Comparison of ENCODE assay signal across 8 cellular contexts in genomic region chr6:35139924-35140524, GRCh38. TPM values are rescaled to one million over a fixed set of nuclear protein-coding genes. Genes with fewer than 3 reads are reported as not detected.
DNase-seq lines count a peak whose midpoint lies in the region; ATAC-seq and TF ChIP-seq lines count a peak whose summit lies in the region.

No MANE protein-coding gene starts in this region.

- H3K27me3 Mint-ChIP-seq in H9 (ENCODE audit: low read depth) = no peaks in the 10 kb centered on the region
- H3K27me3 Mint-ChIP-seq in endothelial cell (ENCODE audit: unreplicated experiment) = no peaks in the 10 kb centered on the region

- no peaks in the 10 kb centered on the region for H3K79me2 ChIP-seq in H9 (ENCODE audit: insufficient read depth, low read length)

- H3K9ac ChIP-seq in BLaER1 = no peak overlapping the region
- H3K9ac ChIP-seq in H9 (ENCODE audit: extremely low read depth, insufficient read length, low read length) = no peak overlapping the region

- 0 out of 2 replicates have a peak overlapping the region, but pooled peaks have one; percentile 52 for H3K4me3 ChIP-seq in BLaER1
- H3K4me3 ChIP-seq in thyroid gland (replicated peaks in 1 of 3) = no peak overlapping the region

- peak overlapping the region; percentile 85 for H3K4me2 ChIP-seq in BLaER1
- no peak overlapping the region for H3K4me2 ChIP-seq in H9 (ENCODE audit: insufficient read depth, insufficient read length, low read length)

- no peak for ATAC-seq in HG02571 (IDR thresholded peaks at IDR 0.05; ENCODE audit: unreplicated experiment)

- no peaks in the 10 kb centered on the region for H3K23me2 ChIP-seq in H9 (ENCODE audit: insufficient read length, low read depth, low read length, poor library complexity, severe bottlenecking)

- H3K36me3 ChIP-seq in BLaER1 (no peaks in the 10 kb centered on the region), thyroid gland (no peaks in the 10 kb centered on the region)

- no peak overlapping the region for H2AFZ ChIP-seq in H9 (ENCODE audit: low read length)

- WGBS in H9 (ENCODE audit: extremely low coverage, insufficient read length, low lambda C conversion rate) = no CpG with 5 or more reads among the region's 13 CpGs
- WGBS in thyroid gland, 2 donors = 22 to 30% methylated on average over 13 of the region's 13 CpGs

- H2BK12ac ChIP-seq in H9 (ENCODE audit: insufficient read length, low read depth, low read length) = no peak overlapping the region

- no peaks in the 10 kb centered on the region for H3K79me1 ChIP-seq in H9 (ENCODE audit: insufficient read depth, low read depth, low read length, poor library complexity, severe bottlenecking)

- no peak overlapping the region for H2BK20ac ChIP-seq in H9 (ENCODE audit: low read depth, low read length, poor library complexity, severe bottlenecking)

- H3K27ac ChIP-seq in BLaER1 (no peak overlapping the region), H9 (ENCODE audit: insufficient read length, low read depth, low read length) (no peak overlapping the region), thyroid gland (no peak overlapping the region)

- H3K27me3 ChIP-seq in BLaER1 (no peaks in the 10 kb centered on the region), H9 (ENCODE audit: insufficient read depth, low read length) (no peaks in the 10 kb centered on the region), thyroid gland (no peaks in the 10 kb centered on the region)

- peak; percentile 94 for TF ChIP-seq CTCF in H9 (conservative IDR thresholded peaks at IDR 0.05)
- peak; percentile 80 for TF ChIP-seq CTCF in endothelial cell (IDR thresholded peaks at IDR 0.05; ENCODE audit: unreplicated experiment)
- TF ChIP-seq CTCF in thyroid gland (IDR thresholded peaks at IDR 0.05) = peak; percentile 40 to 95 (median 87)

- H3K4me3 Mint-ChIP-seq in H9 (no peak overlapping the region), endothelial cell (ENCODE audit: unreplicated experiment) (no peak overlapping the region)

- H3K4me1 ChIP-seq in BLaER1 = peaks cover 29% of the 10 kb centered on the region
- H3K4me1 ChIP-seq in H9 (ENCODE audit: insufficient read depth, low read length) = no peaks in the 10 kb centered on the region
- peaks cover 0 to 6% of the 10 kb centered on the region in 2 donors for H3K4me1 ChIP-seq in thyroid gland

- no peak overlapping the region for H2BK5ac ChIP-seq in H9 (ENCODE audit: insufficient read length, low read length)

- H3T11ph ChIP-seq in H9 (ENCODE audit: low read length) = no peak overlapping the region

- H3K23ac ChIP-seq in H9 (ENCODE audit: insufficient read length, low read depth, low read length) = no peak overlapping the region

- H4K20me1 ChIP-seq in BLaER1 (no peaks in the 10 kb centered on the region), H9 (ENCODE audit: control insufficient read depth, insufficient read depth, insufficient read length) (no peaks in the 10 kb centered on the region)

- DNase-seq in H9 (peak; percentile 45), NCI-H69 (lab: John Stamatoyannopoulos, UW) (peak; percentile 83), endothelial cell (ENCODE audit: low spot score) (peak; percentile 54), myocyte (ENCODE audit: low read depth) (peak; percentile 66), thyroid gland (peak; percentile 38 to 55)
- DNase-seq in activated CD4-positive, alpha-beta T cell treated with anti-CD3 and anti-CD28 coated beads, Interleukin-2, amount 50 U/mL, for 4 hours = peak; percentile 17 to 25

- H3K27ac Mint-ChIP-seq in H9 (no peak overlapping the region), endothelial cell (ENCODE audit: unreplicated experiment) (no peak overlapping the region)

- H4K8ac ChIP-seq in H9 (replicated peaks; ENCODE audit: insufficient read length, low read depth, low read length) = no peak overlapping the region

- H2BK120ac ChIP-seq in H9 (ENCODE audit: low read depth, low read length, poor library complexity, severe bottlenecking) = no peak overlapping the region

- H3K36me3 Mint-ChIP-seq in H9 (ENCODE audit: insufficient read depth in 1 of 3, low read depth in 3 of 3) (no peaks in the 10 kb centered on the region), endothelial cell (ENCODE audit: low read depth, unreplicated experiment) (no peaks in the 10 kb centered on the region)

- H3K4ac ChIP-seq in H9 (ENCODE audit: low read depth, low read length) = no peak overlapping the region

- intact Hi-C loops in thyroid gland (cut with DNase I) = loop anchor here (2.0 to 10.0 kb wide), 3 partner anchors 65 to 153 kb away; no protein-coding TSS in a partner anchor

- H3K9me3 ChIP-seq in BLaER1 (no peaks in the 10 kb centered on the region), H9 (ENCODE audit: control insufficient read depth, low read depth, low read length) (no peaks in the 10 kb centered on the region), thyroid gland (no peaks in the 10 kb centered on the region)

- no peak overlapping the region for H4K5ac ChIP-seq in H9 (ENCODE audit: insufficient read length, low read depth, low read length)

- no peak overlapping the region for H2AK5ac ChIP-seq in H9 (ENCODE audit: insufficient read length, low read length)

- H3K18ac ChIP-seq in H9 (ENCODE audit: insufficient read length, low read depth, low read length) = no peak overlapping the region

- no peak for TF ChIP-seq POLR2A in thyroid gland (IDR thresholded peaks at IDR 0.05)

- no peaks in the 10 kb centered on the region for H3K9me3 Mint-ChIP-seq in H9
- H3K9me3 Mint-ChIP-seq in endothelial cell (ENCODE audit: unreplicated experiment) = no peaks in the 10 kb centered on the region

- H4K91ac ChIP-seq in H9 (ENCODE audit: insufficient read length, low read depth, low read length) = no peak overlapping the region

- no peak overlapping the region for H3K14ac ChIP-seq in H9 (ENCODE audit: insufficient read depth, low read length)

- H3K56ac ChIP-seq in H9 (ENCODE audit: insufficient read length, low read depth, low read length) = no peak overlapping the region

- H3K4me1 Mint-ChIP-seq in H9 = peaks cover 3 to 9% of the 10 kb centered on the region in 2 experiments
- H3K4me1 Mint-ChIP-seq in endothelial cell (ENCODE audit: unreplicated experiment) = no peaks in the 10 kb centered on the region

- H2BK15ac ChIP-seq in H9 (ENCODE audit: low read depth, low read length) = no peak overlapping the region

RNA-seq across cellular contexts. Expression of gene TCP11, which starts 1.1 kb away (rescaled TPM):
- total RNA-seq in H9 (2021) = not detected in 2 replicates
- total RNA-seq in endothelial cell (ENCODE audit: unreplicated experiment) = 0.18 TPM
- total RNA-seq in myocyte = not detected in 2 replicates
- polyA plus RNA-seq in myocyte (2012) = 0.10 TPM
- total RNA-seq in thyroid gland = 1 to 10 TPM in 2 of 4 donors, not detected in 2; 1.0 to 2.8 TPM

Comparison
In these comparisons a context has a peak if more than half of its experiments do, and no peak if none do; other contexts are left out.
1. DNase-seq: peak in every context shown above with its lines; median percentile 83 in NCI-H69; 66 in myocyte; 54 in endothelial cell; 46 in thyroid gland; 45 in H9; 21 in activated CD4-positive, alpha-beta T cell treated with anti-CD3 and anti-CD28 coated beads, Interleukin-2, amount 50 U/mL, for 4 hours.